In the genomic region with DNA sequence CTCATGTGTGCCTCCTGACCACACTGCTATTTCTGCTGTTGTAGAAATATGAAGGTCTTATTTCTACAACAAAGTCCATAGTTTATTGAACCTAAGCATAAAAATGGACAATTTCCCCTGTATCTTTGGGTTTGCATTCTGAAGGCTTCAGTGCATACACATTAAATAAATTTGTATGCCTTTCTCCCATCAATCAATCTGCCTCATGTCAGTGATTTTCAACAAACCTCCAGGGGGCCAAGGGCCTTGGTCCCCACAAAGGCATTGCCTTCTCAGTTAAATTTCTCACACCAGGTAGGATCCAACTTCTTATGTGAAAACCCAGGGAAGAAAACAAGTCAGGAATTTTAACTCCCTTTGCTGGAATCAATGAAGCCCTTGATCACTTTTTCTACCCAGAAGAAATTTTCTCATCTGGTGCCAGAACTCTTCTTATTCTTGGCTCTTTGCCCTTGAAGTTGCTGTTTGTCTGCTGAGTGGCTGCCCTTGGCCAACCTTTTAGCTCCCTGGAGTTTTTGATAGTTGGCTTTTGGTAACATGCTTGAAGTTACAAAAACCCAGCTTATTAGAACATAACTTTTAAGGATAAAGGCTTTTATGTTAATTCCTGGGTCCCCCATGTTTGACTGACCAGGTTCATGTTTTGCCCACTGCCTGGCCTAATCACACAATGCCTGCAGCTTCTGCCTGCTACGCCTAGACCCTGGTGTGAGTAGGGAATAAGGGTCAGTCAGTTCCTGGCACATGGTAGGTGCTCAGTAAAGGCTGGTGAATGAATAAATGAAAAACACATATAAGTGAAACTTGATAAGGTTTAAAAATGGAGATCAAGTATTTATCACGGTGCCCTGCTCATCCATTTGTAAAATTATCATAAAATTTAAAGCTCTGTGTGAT, we compare ENCODE assay signal across 1 cellular context.
TF ChIP-seq lines count a peak whose summit lies in the region.

No MANE protein-coding gene starts in this region.

TF ChIP-seq in WTC11, 78 proteins besides CTCF, POLR2A, EP300 and RAD21 (continued from another document):
- TF ChIP-seq, protein P1, sequence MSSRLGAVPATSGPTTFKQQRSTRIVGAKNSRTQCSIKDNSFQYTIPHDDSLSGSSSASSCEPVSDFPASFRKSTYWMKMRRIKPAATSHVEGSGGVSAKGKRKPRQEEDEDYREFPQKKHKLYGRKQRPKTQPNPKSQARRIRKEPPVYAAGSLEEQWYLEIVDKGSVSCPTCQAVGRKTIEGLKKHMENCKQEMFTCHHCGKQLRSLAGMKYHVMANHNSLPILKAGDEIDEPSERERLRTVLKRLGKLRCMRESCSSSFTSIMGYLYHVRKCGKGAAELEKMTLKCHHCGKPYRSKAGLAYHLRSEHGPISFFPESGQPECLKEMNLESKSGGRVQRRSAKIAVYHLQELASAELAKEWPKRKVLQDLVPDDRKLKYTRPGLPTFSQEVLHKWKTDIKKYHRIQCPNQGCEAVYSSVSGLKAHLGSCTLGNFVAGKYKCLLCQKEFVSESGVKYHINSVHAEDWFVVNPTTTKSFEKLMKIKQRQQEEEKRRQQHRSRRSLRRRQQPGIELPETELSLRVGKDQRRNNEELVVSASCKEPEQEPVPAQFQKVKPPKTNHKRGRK (CRISPR knock-in tag; IDR thresholded peaks at IDR 0.05; ENCODE audit: borderline replicate concordance): no peak
- no peak for TF ChIP-seq ZNF138 (CRISPR knock-in tag; conservative IDR thresholded peaks at IDR 0.05)
- TF ChIP-seq ZNF121 (CRISPR knock-in tag; IDR thresholded peaks at IDR 0.05): no peak
TF ChIP-seq in WTC11: peak in this region for 0.
